In genomic region chrX:119853449-119853848, GRCh38 we compare ENCODE assay signal across 8 cellular contexts. TPM values are rescaled to one million over a fixed set of nuclear protein-coding genes. Genes with fewer than 3 reads are reported as not detected.
DNase-seq lines count a peak whose midpoint lies in the region; ATAC-seq and TF ChIP-seq lines count a peak whose summit lies in the region.

No MANE protein-coding gene starts in this region.

- peak overlapping the region; percentile 57 to 91 for H3K27ac ChIP-seq in right atrium auricular region

- H3K4me1 ChIP-seq in right atrium auricular region, result peaks cover 0 to 5% of the 10 kb centered on the region in 2 donors

- no peaks in the 10 kb centered on the region for H3K9me3 ChIP-seq in right atrium auricular region

- TF ChIP-seq CTCF in WI38 (IDR thresholded peaks at IDR 0.05; ENCODE audit: low read depth, low read length) (no peak), right atrium auricular region (IDR thresholded peaks at IDR 0.05) (no peak)

- H3K27ac Mint-ChIP-seq in stimulated activated memory B cell treated with anti-CD40 and anti-IgM and Interleukin-4, amounts not matched to agents 10 μg/mL and 1 μg/mL and 100 μg/mL, for 72 hours, result peak overlapping the region; percentile 90

- peak overlapping the region; percentile 89 for H3K4me3 Mint-ChIP-seq in stimulated activated memory B cell treated with anti-CD40 and anti-IgM and Interleukin-4, amounts not matched to agents 10 μg/mL and 1 μg/mL and 100 μg/mL, for 72 hours

- H3K36me3 Mint-ChIP-seq in stimulated activated memory B cell treated with anti-CD40 and anti-IgM and Interleukin-4, amounts not matched to agents 10 μg/mL and 1 μg/mL and 100 μg/mL, for 72 hours, result peaks cover 9% of the 10 kb centered on the region

- DNase-seq in NCI-H1105 treated with DMSO at 0.1 percent for 48 hours (lab: John Stamatoyannopoulos, UW) (peak; percentile 14), NCI-H1105 (lab: John Stamatoyannopoulos, UW) (no peak), right atrium auricular region (ENCODE audit: low spot score) (no peak), foreskin melanocyte (no peak)

- no peaks in the 10 kb centered on the region for H3K36me3 ChIP-seq in right atrium auricular region

- H3K27me3 ChIP-seq in right atrium auricular region, result no peaks in the 10 kb centered on the region

- no peaks in the 10 kb centered on the region for H3K27me3 Mint-ChIP-seq in stimulated activated memory B cell treated with anti-CD40 and anti-IgM and Interleukin-4, amounts not matched to agents 10 μg/mL and 1 μg/mL and 100 μg/mL, for 72 hours

- no peaks in the 10 kb centered on the region for H3K9me3 Mint-ChIP-seq in stimulated activated memory B cell treated with anti-CD40 and anti-IgM and Interleukin-4, amounts not matched to agents 10 μg/mL and 1 μg/mL and 100 μg/mL, for 72 hours

- ATAC-seq in stimulated activated memory B cell treated with anti-CD40 and anti-IgM and Interleukin-4, amounts not matched to agents 10 μg/mL and 1 μg/mL and 100 μg/mL, for 72 hours, result no peak
- no peak for ATAC-seq in HG03139 (IDR thresholded peaks at IDR 0.05; ENCODE audit: unreplicated experiment)
- no peak for ATAC-seq in HG03095 (IDR thresholded peaks at IDR 0.05; ENCODE audit: unreplicated experiment)

- H3K4me3 ChIP-seq in WI38 (ENCODE audit: low read depth, low read length) (peak overlapping the region; percentile 48), right atrium auricular region (peak overlapping the region; percentile 67 to 69)

- H3K4me1 Mint-ChIP-seq in stimulated activated memory B cell treated with anti-CD40 and anti-IgM and Interleukin-4, amounts not matched to agents 10 μg/mL and 1 μg/mL and 100 μg/mL, for 72 hours, result peaks cover 8% of the 10 kb centered on the region

RNA-seq across cellular contexts. Expression of gene UPF3B, which starts 0.7 kb away (rescaled TPM):
- 1 to 10 TPM; 1.1 to 2.3 TPM for total RNA-seq in right atrium auricular region

RNA-seq across cellular contexts. Expression of gene RNF113A, which starts 18.1 kb away (rescaled TPM):
- total RNA-seq in right atrium auricular region, result 10 to 100 TPM in 1 of 2 donors, 1 to 10 TPM in 1; 9.8 to 10.6 TPM

RNA-seq across cellular contexts. Expression of gene NDUFA1, which starts 18.2 kb away (rescaled TPM):
- 100 to 1,000 TPM; 202 to 222 TPM for total RNA-seq in right atrium auricular region

RNA-seq across cellular contexts. Expression of gene AKAP14, which starts 42.2 kb away (rescaled TPM):
- not detected for total RNA-seq in right atrium auricular region
